In genomic region chr9:89952401-89952800, GRCh38 we compare ENCODE assay signal across 1 cellular context.
TF ChIP-seq lines count a peak whose summit lies in the region.

No MANE protein-coding gene starts in this region.

TF ChIP-seq in IMR-90, 13 proteins besides CTCF, POLR2A, EP300 and RAD21 (continued from another document):
- no peak for TF ChIP-seq FOS (IDR thresholded peaks at IDR 0.05; ENCODE audit: low read depth, low read length)
